10 cellular contexts compared by ENCODE assay signal in the genomic region with DNA sequence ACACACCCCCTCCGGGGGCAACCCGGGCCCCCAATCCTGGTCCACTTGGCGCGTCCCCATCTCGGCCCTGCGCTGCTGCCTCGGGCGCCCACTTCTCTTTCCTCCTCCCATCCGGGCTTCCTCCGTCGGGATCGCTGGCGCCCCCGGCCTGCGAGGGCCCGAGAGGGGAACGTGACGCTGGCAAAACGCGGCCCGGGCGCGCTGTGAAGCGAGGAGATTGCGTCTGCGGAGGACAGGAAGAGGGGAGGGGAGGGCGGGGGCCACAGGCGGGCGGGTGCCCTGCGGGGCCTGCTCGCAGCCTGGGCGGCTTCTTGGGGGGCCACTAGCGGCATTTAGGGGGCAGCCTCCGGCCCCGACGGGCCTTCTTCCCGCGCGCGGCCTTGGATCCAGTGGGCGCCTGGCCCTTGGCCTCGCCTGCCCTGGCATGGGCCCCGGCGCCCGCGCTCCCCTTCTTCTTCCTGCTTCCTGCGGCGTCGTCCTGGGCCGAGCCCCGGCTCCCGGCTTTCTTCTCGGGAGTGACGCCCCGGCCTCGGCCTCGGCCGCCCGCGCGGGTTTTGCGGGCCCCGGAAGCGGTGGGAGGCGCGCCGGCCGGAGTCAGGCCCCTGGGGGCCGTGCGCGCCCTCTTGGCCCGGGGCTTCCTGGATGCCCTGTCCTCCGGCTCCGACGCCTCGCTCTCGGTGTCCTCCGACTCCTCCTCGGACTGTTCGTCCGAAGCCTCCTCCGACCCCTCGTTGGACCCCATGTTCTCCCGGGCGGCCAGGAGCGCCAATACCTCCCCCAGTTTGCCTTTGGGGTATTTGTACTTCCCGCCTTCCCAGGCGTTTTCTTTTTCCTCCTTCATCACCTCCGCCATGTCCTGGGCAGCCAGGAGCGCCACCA. TPM values are rescaled to one million over a fixed set of nuclear protein-coding genes. Genes with fewer than 3 reads are reported as not detected.
DNase-seq lines count a peak whose midpoint lies in the region; ATAC-seq, FAIRE-seq and TF ChIP-seq lines count a peak whose summit lies in the region.
"Had no signal": no experiment of that assay in that cellular context is flagged by ENCODE, and none has a peak within 500 bp of the region (broad histone marks: within the 10 kb centered on the region; RNA-seq: fewer than 3 reads in every experiment).

No MANE protein-coding gene starts in this region.

- no peak overlapping the region for H2BK5ac ChIP-seq in H1 (ENCODE audit: low read depth, low read length)

- peaks cover 0 to 3% (median 0%) of the 10 kb centered on the region in 11 donors for H3K9me3 Mint-ChIP-seq in naive thymus-derived CD4-positive, alpha-beta T cell

- TF ChIP-seq POLR2A in H1 (IDR thresholded peaks at IDR 0.05; ENCODE audit: control extremely low read depth in 1 of 2, low read depth in 2 of 2, low read length in 2 of 2) (no peak), GM12891 (IDR thresholded peaks at IDR 0.05; ENCODE audit: low read depth, low read length) (no peak)

- H3K27ac Mint-ChIP-seq in T-helper 17 cell = no peak overlapping the region
- H3K27ac Mint-ChIP-seq in naive thymus-derived CD4-positive, alpha-beta T cell = peak overlapping the region in 7 of 9 donors; percentile 60 to 84 (median 76)

- H3K9me3 ChIP-seq in T-helper 17 cell (ENCODE audit: control insufficient read depth, low read length, poor library complexity, severe bottlenecking) (no peaks in the 10 kb centered on the region), H1 (ENCODE audit: insufficient read depth in 2 of 2, low read depth in 1 of 2, low read length in 1 of 2) (no peaks in the 10 kb centered on the region)
- no peaks in the 10 kb centered on the region for H3K9me3 ChIP-seq in naive thymus-derived CD4-positive, alpha-beta T cell (ENCODE audit: control insufficient read depth in 2 of 3, low read length in 3 of 3)

- H3K27me3 Mint-ChIP-seq in T-helper 17 cell = peaks cover 54% of the 10 kb centered on the region
- H3K27me3 Mint-ChIP-seq in naive thymus-derived CD4-positive, alpha-beta T cell = peaks cover 45 to 85% (median 54%) of the 10 kb centered on the region in 5 donors

- peaks cover 20% of the 10 kb centered on the region for H3K4me1 Mint-ChIP-seq in T-helper 17 cell
- H3K4me1 Mint-ChIP-seq in naive thymus-derived CD4-positive, alpha-beta T cell = peaks cover 12 to 45% (median 34%) of the 10 kb centered on the region in 7 donors

- H3K4me3 Mint-ChIP-seq in T-helper 17 cell = peak overlapping the region; percentile 89
- H3K4me3 Mint-ChIP-seq in naive thymus-derived CD4-positive, alpha-beta T cell = peak overlapping the region; percentile 69 to 96 (median 84)

- no peak overlapping the region for H4K5ac ChIP-seq in H1 (ENCODE audit: insufficient read length, low read depth, low read length)

- no peak overlapping the region for H2AK5ac ChIP-seq in H1 (ENCODE audit: low read depth, low read length)

- peak overlapping the region; percentile 27 to 61 (median 31) for H3K4me3 ChIP-seq in H1 (ENCODE audit: extremely low read depth in 1 of 4, insufficient read depth in 2 of 4, low read depth in 3 of 4, low read length in 4 of 4)
- H3K4me3 ChIP-seq in naive thymus-derived CD4-positive, alpha-beta T cell (ENCODE audit: low read length) = peak overlapping the region; percentile 54

- TF ChIP-seq CTCF in H1 (IDR thresholded peaks at IDR 0.05; ENCODE audit: control extremely low read depth in 1 of 3, insufficient read depth in 1 of 3, low read depth in 1 of 3, low read length in 3 of 3) = no peak

- H3K79me1 ChIP-seq in H1 (ENCODE audit: low read depth, low read length) = no peaks in the 10 kb centered on the region

- no peaks in the 10 kb centered on the region for H3K36me3 ChIP-seq in H1 (ENCODE audit: control insufficient read depth in 2 of 4, insufficient read depth in 4 of 4, low read length in 3 of 4)
- no peaks in the 10 kb centered on the region for H3K36me3 ChIP-seq in naive thymus-derived CD4-positive, alpha-beta T cell (ENCODE audit: control insufficient read depth in 2 of 3, insufficient read depth in 3 of 3, low read length in 3 of 3)

- H4K20me1 ChIP-seq in H1 (replicated peaks in 1 of 2; ENCODE audit: control insufficient read depth in 1 of 2, insufficient read depth in 2 of 2, low read length in 2 of 2) = peaks cover 0 to 5% of the 10 kb centered on the region in 2 experiments

- H3K23ac ChIP-seq in H1 (ENCODE audit: insufficient read length) = no peak overlapping the region

- WGBS in H1 (ENCODE audit: extremely low coverage in 1 of 2, insufficient coverage in 1 of 2, insufficient read length in 1 of 2, insufficient replicate concordance in 2 of 2, low coverage in 1 of 2, low lambda C conversion rate in 2 of 2, missing lambda C conversion rate in 1 of 2), 2 experiments = 25% methylated on average over 25 of the region's 90 CpGs; no CpG with 5 or more reads in 1 of the 2 experiments

- no peak overlapping the region for H3K56ac ChIP-seq in H1 (replicated peaks; ENCODE audit: insufficient read length, low read depth, low read length)

- peaks cover 14% of the 10 kb centered on the region; the same call in 1 of the 2 replicates for H3K23me2 ChIP-seq in H1 (ENCODE audit: low read depth, low read length)

- CTCF ChIA-PET in H1 (lab: Charles Lee; ENCODE audit: partially characterized antibody) = interaction anchor here (0.6 to 6.7 kb wide), 7 partner anchors 9 to 97 kb away, joined by 4 to 254 read pairs (median 5); no protein-coding TSS in a partner anchor
- CTCF ChIA-PET in naive thymus-derived CD4-positive, alpha-beta T cell (lab: Charles Lee) = no interaction called here

- TF ChIP-seq EP300 in H1 (IDR thresholded peaks at IDR 0.05; ENCODE audit: borderline replicate concordance in 1 of 2, low read depth in 2 of 2, low read length in 2 of 2) = no peak

- POLR2A ChIA-PET in H1 (lab: Charles Lee; ENCODE audit: partially characterized antibody) = interaction anchor here (0.6 kb wide), 1 partner anchor 563 kb away, joined by 3 read pairs; no protein-coding TSS in a partner anchor
- POLR2A ChIA-PET in naive thymus-derived CD4-positive, alpha-beta T cell (lab: Charles Lee) = interaction anchor here (0.5 kb wide), 1 partner anchor 890 kb away, joined by 3 read pairs; no protein-coding TSS in a partner anchor

- H3K18ac ChIP-seq in H1 (ENCODE audit: extremely low read depth, low read length) = peak overlapping the region; percentile 19; the same call in 1 of the 2 replicates

- no peak overlapping the region for H3K27ac ChIP-seq in H1 (ENCODE audit: low read depth, low read length)
- peak overlapping the region; percentile 60 for H3K27ac ChIP-seq in naive thymus-derived CD4-positive, alpha-beta T cell (ENCODE audit: low read depth, low read length)

- peaks cover 12% of the 10 kb centered on the region for H3K36me3 Mint-ChIP-seq in T-helper 17 cell (ENCODE audit: low read depth)
- no peaks in the 10 kb centered on the region for H3K36me3 Mint-ChIP-seq in naive thymus-derived CD4-positive, alpha-beta T cell

- FAIRE-seq in H1 (lab: Jason Lieb, UNC) = no peak
- FAIRE-seq in GM12891 (lab: Jason Lieb, UNC) = no peak
- FAIRE-seq: urothelium cell line had no signal

- H3K4me1 ChIP-seq in H1 (replicated peaks in 1 of 4; ENCODE audit: control insufficient read depth in 3 of 4, insufficient read depth in 4 of 4, low read length in 3 of 4) = peaks cover 5 to 34% (median 25%) of the 10 kb centered on the region in 4 experiments
- H3K4me1 ChIP-seq in naive thymus-derived CD4-positive, alpha-beta T cell (ENCODE audit: control insufficient read depth in 2 of 2, insufficient read depth in 2 of 2, low read length in 2 of 2) = peaks cover 0 to 18% of the 10 kb centered on the region in 2 donors

- H3K9ac ChIP-seq in H1 (replicated peaks in 1 of 4; ENCODE audit: extremely low read depth in 1 of 4, low read depth in 3 of 4, low read length in 3 of 4) = no peak overlapping the region

- H2AFZ ChIP-seq in H1 (ENCODE audit: low read length) = no peak overlapping the region

- peak; percentile 59 for ATAC-seq in T-helper 17 cell
- ATAC-seq in naive thymus-derived CD4-positive, alpha-beta T cell = peak; percentile 56
- no peak for ATAC-seq in GM19324 (IDR thresholded peaks at IDR 0.05; ENCODE audit: low FRiP score, unreplicated experiment)

- H2BK120ac ChIP-seq in H1 (replicated peaks; ENCODE audit: low read depth, low read length) = no peak overlapping the region

- H2BK12ac ChIP-seq in H1 (ENCODE audit: low read depth, low read length) = 0 out of 2 replicates have a peak overlapping the region, but pooled peaks have one; percentile 75

- H2BK20ac ChIP-seq in H1 (ENCODE audit: low read length) = no peak overlapping the region

- H4K8ac ChIP-seq in H1 (ENCODE audit: extremely low read depth, insufficient read depth, low read length) = peak overlapping the region; percentile 58

- peak overlapping the region; percentile 47 for H4K91ac ChIP-seq in H1 (replicated peaks; ENCODE audit: insufficient read length, low read length)

- peak; percentile 55 for DNase-seq in AG20443 (ENCODE audit: low spot score)
- no peak for DNase-seq in T-helper 17 cell
- peak in 1 of 2 experiments; percentile 74 for DNase-seq in H1 (ENCODE audit: low read depth in 1 of 2, low spot score in 2 of 2)
- peak in 6 of 9 donors; percentile 28 to 55 (median 42) for DNase-seq in naive thymus-derived CD4-positive, alpha-beta T cell
- DNase-seq in GM12891 (ENCODE audit: insufficient read length, low spot score) = no peak
- DNase-seq in KG1 (lab: John Stamatoyannopoulos, UW) = no peak
- DNase-seq in NK-92 treated with Interleukin-12 subunit alpha and Interleukin-12 subunit beta, amount 100 ng/mL, for 24 hours (lab: John Stamatoyannopoulos, UW) = no peak
- DNase-seq: DMS79 treated with DMSO at 0.1 percent for 48 hours had no signal

- no peak overlapping the region for H3K14ac ChIP-seq in H1 (ENCODE audit: insufficient read length)

- no peaks in the 10 kb centered on the region for H3K79me2 ChIP-seq in H1 (ENCODE audit: control insufficient read depth in 1 of 2, insufficient read depth in 2 of 2, low read length in 2 of 2)

- peak overlapping the region; percentile 47 to 74 for H3K4me2 ChIP-seq in H1 (ENCODE audit: insufficient read depth in 1 of 2, low read depth in 2 of 2, low read length in 2 of 2)

- no peak overlapping the region for H3K4ac ChIP-seq in H1 (replicated peaks; ENCODE audit: insufficient read length, low read depth, low read length)

- no peak overlapping the region; the same call in 1 of the 2 replicates for H2BK15ac ChIP-seq in H1 (ENCODE audit: low read length)

- intact Hi-C loops in naive thymus-derived CD4-positive, alpha-beta T cell (cut with micrococcal nuclease) = no loop called here

- H3K27me3 ChIP-seq in H1 (replicated peaks in 1 of 4; ENCODE audit: control insufficient read depth in 3 of 4, extremely low read depth in 1 of 4, insufficient read depth in 3 of 4, low read length in 3 of 4) = peaks cover 33 to 72% (median 68%) of the 10 kb centered on the region in 4 experiments
- H3K27me3 ChIP-seq in naive thymus-derived CD4-positive, alpha-beta T cell (ENCODE audit: control insufficient read depth in 2 of 2, insufficient read depth in 2 of 2, low read length in 2 of 2) = peaks cover 0 to 25% of the 10 kb centered on the region in 2 donors

- TF ChIP-seq RAD21 in H1 (IDR thresholded peaks at IDR 0.05 in 1 of 2, conservative IDR thresholded peaks at IDR 0.05 in 1 of 2; ENCODE audit: low read depth in 2 of 2, low read length in 2 of 2) = no peak

RNA-seq across cellular contexts. Expression of a gene that starts 2.2 kb away (rescaled TPM):
- total RNA-seq in T-helper 17 cell = under 1 TPM; 0.17 to 0.18 TPM
- total RNA-seq in H1 (2021; fragmentation: NEBNext Ultra II Directional; extraction: Animal tissue kit (Norgen Biotek cat#: 25700)) = 1.2 and 1.4 TPM in 2 replicates
- 0.48 and 0.94 TPM in 2 replicates for polyA plus RNA-seq in H1 (2011; rRNA removed)
- polyA plus RNA-seq in H1 (2011; cell fraction: cytosol; rRNA removed) = 0.75 TPM
- 1.4 TPM for polyA plus RNA-seq in H1 (2011; cell fraction: nucleus; rRNA removed)
- polyA plus RNA-seq in H1 (2012, experiment 1 of 2) = 1.4 to 1.8 TPM (median 1.6 TPM) in 4 replicates
- 1.1 TPM for polyA plus RNA-seq in H1 (2012, experiment 2 of 2)
- 0.69 TPM for polyA plus RNA-seq in H1 (2013, experiment 1 of 2)
- 0.72 TPM for polyA plus RNA-seq in H1 (2013, experiment 2 of 2)
- polyA minus RNA-seq in H1 (2011; rRNA and poly(A)+ RNA removed) = 0.68 and 0.88 TPM in 2 replicates
- polyA minus RNA-seq in H1 (2011; cell fraction: cytosol; rRNA and poly(A)+ RNA removed) = 1.2 TPM
- polyA minus RNA-seq in H1 (2011; cell fraction: nucleus; rRNA and poly(A)+ RNA removed) = 1.3 TPM
- total RNA-seq in naive thymus-derived CD4-positive, alpha-beta T cell = 1 to 10 TPM in 2 of 5 experiments, under 1 TPM in 2, not detected in 1; 0.24 to 2.3 (median 1.5) TPM
- 1 to 10 TPM; 1.0 to 1.8 TPM for polyA plus RNA-seq in naive thymus-derived CD4-positive, alpha-beta T cell
- polyA plus RNA-seq in GM12891 (2012; ENCODE audit: low read depth, missing spikeins) = not detected

RNA-seq across cellular contexts. Expression of a gene that starts 22.1 kb away (rescaled TPM):
- total RNA-seq in T-helper 17 cell = not detected
- 21.6 and 22.8 TPM in 2 replicates for total RNA-seq in H1 (2021; fragmentation: NEBNext Ultra II Directional; extraction: Animal tissue kit (Norgen Biotek cat#: 25700))
- 9.2 and 10.0 TPM in 2 replicates for polyA plus RNA-seq in H1 (2011; rRNA removed)
- 17.7 TPM for polyA plus RNA-seq in H1 (2011; cell fraction: cytosol; rRNA removed)
- 10.5 TPM for polyA plus RNA-seq in H1 (2011; cell fraction: nucleus; rRNA removed)
- 18.2 to 23.5 TPM (median 22.2 TPM) in 4 replicates for polyA plus RNA-seq in H1 (2012, experiment 1 of 2)
- polyA plus RNA-seq in H1 (2012, experiment 2 of 2) = 5.2 TPM
- polyA plus RNA-seq in H1 (2013, experiment 1 of 2) = 13.0 TPM
- 14.5 TPM for polyA plus RNA-seq in H1 (2013, experiment 2 of 2)
- polyA minus RNA-seq in H1 (2011; rRNA and poly(A)+ RNA removed) = 12.3 and 19.4 TPM in 2 replicates
- 8.4 TPM for polyA minus RNA-seq in H1 (2011; cell fraction: cytosol; rRNA and poly(A)+ RNA removed)
- polyA minus RNA-seq in H1 (2011; cell fraction: nucleus; rRNA and poly(A)+ RNA removed) = 7.3 TPM
- total RNA-seq in naive thymus-derived CD4-positive, alpha-beta T cell = under 1 TPM in 2 of 5 experiments, not detected in 3; 0.62 to 0.86 TPM
- not detected for polyA plus RNA-seq in naive thymus-derived CD4-positive, alpha-beta T cell
- polyA plus RNA-seq in GM12891 (2012; ENCODE audit: low read depth, missing spikeins) = 0.05 TPM

Comparison
In these comparisons a context has a peak if more than half of its experiments do, and no peak if none do; other contexts are left out.
1. DNase-seq: peak in AG20443 (single experiment) and naive thymus-derived CD4-positive, alpha-beta T cell (6 of 9); none in T-helper 17 cell (0 of 3), GM12891 (single experiment), KG1 (single experiment) and NK-92 treated with Interleukin-12 subunit alpha and Interleukin-12 subunit beta, amount 100 ng/mL, for 24 hours (single experiment).
2. RNA of a gene that starts 22.1 kb away (total RNA-seq): 21.6 to 22.8 TPM in H1; not detected in T-helper 17 cell and 0.62 to 0.86 TPM in naive thymus-derived CD4-positive, alpha-beta T cell; every median in the first group is over 10 times any median in the second.